Comparison of ENCODE assay signal across 8 cellular contexts in the genomic region with DNA sequence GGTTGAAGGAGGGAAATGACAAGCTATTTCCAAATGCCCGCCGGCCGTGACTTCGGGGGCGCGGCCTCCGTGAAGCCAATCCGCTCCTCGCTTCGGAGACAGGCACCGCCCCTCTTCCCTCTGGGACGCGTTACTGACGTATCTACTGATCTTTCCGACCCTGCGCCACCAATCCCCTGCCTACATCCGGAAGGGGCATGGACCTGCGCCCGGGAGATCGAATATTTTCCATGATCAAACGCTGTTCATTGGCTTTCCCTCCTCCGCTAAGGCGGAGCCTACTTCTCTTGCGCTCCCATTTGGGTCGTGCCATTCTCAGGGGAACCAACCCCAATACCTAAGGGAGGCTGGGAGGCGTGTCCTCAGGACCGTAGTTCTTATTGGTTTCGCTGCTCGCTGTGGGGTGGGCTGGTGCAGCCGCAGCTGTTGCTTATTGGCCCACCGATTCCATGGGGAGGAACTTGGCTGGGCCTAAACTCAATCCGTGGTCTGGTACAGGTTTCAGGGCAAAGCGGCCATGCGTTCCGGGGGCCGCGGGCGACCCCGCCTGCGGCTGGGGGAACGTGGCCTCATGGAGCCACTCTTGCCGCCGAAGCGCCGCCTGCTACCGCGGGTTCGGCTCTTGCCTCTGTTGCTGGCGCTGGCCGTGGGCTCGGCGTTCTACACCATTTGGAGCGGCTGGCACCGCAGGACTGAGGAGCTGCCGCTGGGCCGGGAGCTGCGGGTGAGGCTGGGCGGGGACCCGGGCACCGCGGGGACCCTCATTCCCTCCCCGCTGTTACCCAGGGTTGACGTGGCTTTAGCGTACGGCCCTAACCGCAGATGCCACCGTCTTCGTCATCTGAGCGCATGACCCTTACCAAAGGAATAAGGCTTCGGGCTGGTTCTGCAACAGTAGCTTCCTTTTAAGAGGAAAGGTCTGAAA. TPM values are rescaled to one million over a fixed set of nuclear protein-coding genes. Genes with fewer than 3 reads are reported as not detected.
DNase-seq lines count a peak whose midpoint lies in the region; ATAC-seq, FAIRE-seq and TF ChIP-seq lines count a peak whose summit lies in the region.

A gene (plus strand): TSS at position 480 of the 925 bp plus-strand sequence. CDS start 38 bp downstream, at position 518.

- peaks cover 9 to 14% of the 10 kb centered on the region in 2 donors for H3K36me3 ChIP-seq in kidney (ENCODE audit: control insufficient read depth in 1 of 2, insufficient read depth in 2 of 2, low read length in 2 of 2)

- FAIRE-seq in kidney (lab: Jason Lieb, UNC), result peak; percentile 99

- peak within 1 kb of the TSS; percentile 99 for H3K27ac Mint-ChIP-seq in chondrocyte (ENCODE audit: unreplicated experiment)

- H3K9me3 Mint-ChIP-seq in chondrocyte (ENCODE audit: low read depth), result no peaks in the 10 kb centered on the region

- TF ChIP-seq POLR2A in GM19099 (IDR thresholded peaks at IDR 0.05; ENCODE audit: extremely low read depth, insufficient read length, low read depth), result peak; percentile 93

- H3K27me3 Mint-ChIP-seq in chondrocyte (ENCODE audit: low read depth), result no peaks in the 10 kb centered on the region

- peak within 1 kb of the TSS; percentile 90 to 96 for H3K27ac ChIP-seq in kidney (ENCODE audit: low read depth in 2 of 2, low read length in 2 of 2)

- H3K9ac ChIP-seq in kidney (ENCODE audit: low read length in 2 of 2), result peak within 1 kb of the TSS; percentile 63 to 98

- intact Hi-C loops in kidney (cut with DNase I), result no loop called here

- no peaks in the 10 kb centered on the region for H3K9me3 ChIP-seq in kidney (ENCODE audit: control insufficient read depth in 1 of 2, low read length in 2 of 2)

- H3K4me3 Mint-ChIP-seq in chondrocyte (ENCODE audit: unreplicated experiment), result peak within 1 kb of the TSS; percentile 92

- H3K4me3 ChIP-seq in kidney (ENCODE audit: low read length in 2 of 2), result peak within 1 kb of the TSS; percentile 92 to 93

- H3K4me1 Mint-ChIP-seq in chondrocyte (ENCODE audit: low read depth), result peaks cover 21% of the 10 kb centered on the region

- peaks cover 3% of the 10 kb centered on the region in 2 donors for H3K4me1 ChIP-seq in kidney (ENCODE audit: control insufficient read depth in 1 of 2, insufficient read depth in 1 of 2, low read depth in 1 of 2, low read length in 2 of 2)

- peak; percentile 83 for ATAC-seq in HG03432 (IDR thresholded peaks at IDR 0.05; ENCODE audit: unreplicated experiment)

- TF ChIP-seq CTCF in chondrocyte (IDR thresholded peaks at IDR 0.05) (no peak), kidney (IDR thresholded peaks at IDR 0.05; ENCODE audit: borderline replicate concordance, extremely low read depth, insufficient read depth) (no peak)

- DNase-seq in AG20443 (ENCODE audit: low spot score), result peak; percentile 94
- DNase-seq in NCI-H510A (lab: John Stamatoyannopoulos, UW), result peak; percentile 100
- peak; percentile 94 to 95 for DNase-seq in activated CD4-positive, alpha-beta T cell treated with anti-CD3 and anti-CD28 coated beads for 24 hours (ENCODE audit: low read depth in 2 of 2)
- DNase-seq in chondrocyte (ENCODE audit: low spot score), result peak; percentile 98
- peak; percentile 99 for DNase-seq in kidney
- DNase-seq in stimulated activated CD4-positive, alpha-beta T cell treated with anti-CD3 and anti-CD28 coated beads, Interleukin-15, amount 100 ng/mL, for 24 hours, result peak; percentile 99

- H3K36me3 Mint-ChIP-seq in chondrocyte (ENCODE audit: low read depth), result peaks cover 9% of the 10 kb centered on the region

RNA-seq across cellular contexts. Expression of the gene that starts here (rescaled TPM):
- total RNA-seq in chondrocyte (11.9 to 13.7 TPM (median 13.4 TPM) in 3 replicates), kidney (8.0 TPM)
- polyA plus RNA-seq in kidney (ENCODE audit: insufficient read depth, low read depth, low replicate concordance), result 6.8 TPM

Comparison
In these comparisons a context has a peak if more than half of its experiments do, and no peak if none do; other contexts are left out.
1. Peak in every context shown above with its lines: DNase-seq, ATAC-seq, H3K4me3 ChIP-seq and H3K27ac ChIP-seq.